2 cellular contexts compared by ENCODE assay signal in genomic region chr6:147660334-147661311, GRCh38.
A peak's percentile ranks its signal among the peaks of the same experiment; 100 is the strongest.
TF ChIP-seq lines count a peak whose summit lies in the region.

No MANE protein-coding gene starts in this region.

TF ChIP-seq in HepG2, 621 proteins besides CTCF, POLR2A, EP300 and RAD21 (continued from another document and continues in another):
- TF ChIP-seq DDIT3 (CRISPR knock-in tag; IDR thresholded peaks at IDR 0.05) (no peak), PTBP1 (IDR thresholded peaks at IDR 0.05; ENCODE audit: low read depth, low read length, poor library complexity, severe bottlenecking) (no peak), TARDBP (CRISPR knock-in tag; IDR thresholded peaks at IDR 0.05) (no peak), ZNF335 (CRISPR knock-in tag; IDR thresholded peaks at IDR 0.05) (no peak), ZSCAN20 (CRISPR knock-in tag; IDR thresholded peaks at IDR 0.05; ENCODE audit: borderline replicate concordance) (no peak), SIX4 (CRISPR knock-in tag; IDR thresholded peaks at IDR 0.05) (0 out of 2 replicates have a peak, but pooled peaks have one; percentile 40), TIGD3 (CRISPR knock-in tag; IDR thresholded peaks at IDR 0.05; ENCODE audit: borderline replicate concordance) (no peak), UBTF (CRISPR knock-in tag; IDR thresholded peaks at IDR 0.05) (no peak), SMARCE1 (IDR thresholded peaks at IDR 0.05; ENCODE audit: borderline replicate concordance) (no peak), ZNF441 (CRISPR knock-in tag; IDR thresholded peaks at IDR 0.05; ENCODE audit: borderline replicate concordance) (no peak), NFE2L2 (IDR thresholded peaks at IDR 0.05; ENCODE audit: low read length) (no peak), SOX5 (CRISPR knock-in tag; IDR thresholded peaks at IDR 0.05; ENCODE audit: borderline replicate concordance) (no peak), ZNF446 (CRISPR knock-in tag; IDR thresholded peaks at IDR 0.05) (no peak), ATF7 (IDR thresholded peaks at IDR 0.05) (no peak), ATF7 (CRISPR knock-in tag; IDR thresholded peaks at IDR 0.05) (no peak), POGZ (CRISPR knock-in tag; IDR thresholded peaks at IDR 0.05) (peak; percentile 81), MTF2 (CRISPR knock-in tag; IDR thresholded peaks at IDR 0.05; ENCODE audit: borderline replicate concordance) (no peak), ZNF121 (CRISPR knock-in tag; IDR thresholded peaks at IDR 0.05) (peak; percentile 39), THAP7 (CRISPR knock-in tag; IDR thresholded peaks at IDR 0.05) (no peak), SNAPC4 (CRISPR knock-in tag; IDR thresholded peaks at IDR 0.05) (no peak), KAT8 (CRISPR knock-in tag; IDR thresholded peaks at IDR 0.05) (peak; percentile 53)

TF ChIP-seq in K562, 482 proteins besides CTCF, POLR2A, EP300 and RAD21 (continued from another document and continues in another):
- TF ChIP-seq XRCC5 (IDR thresholded peaks at IDR 0.05; ENCODE audit: low read depth, low read length), result 0 out of 2 replicates have a peak, but pooled peaks have one; percentile 26
- no peak for TF ChIP-seq ZNF584 (CRISPR knock-in tag; IDR thresholded peaks at IDR 0.05; ENCODE audit: low read depth)
- peak; percentile 64 for TF ChIP-seq VEZF1 (CRISPR knock-in tag; IDR thresholded peaks at IDR 0.05)
- no peak for TF ChIP-seq IRF9 (tag; IDR thresholded peaks at IDR 0.05)
- no peak for TF ChIP-seq ZBTB8A (IDR thresholded peaks at IDR 0.05; ENCODE audit: partially characterized antibody)
- no peak for TF ChIP-seq FUS (optimal IDR thresholded peaks at IDR 0.05; ENCODE audit: low read depth, low read length)
- peak in 1 of 2 experiments; percentile 57; a peak in 2 of 3 replicates for TF ChIP-seq CBX3 (IDR thresholded peaks at IDR 0.05; ENCODE audit: borderline replicate concordance in 1 of 2, low read length in 2 of 2)
- no peak for TF ChIP-seq ZNF23 (CRISPR knock-in tag; IDR thresholded peaks at IDR 0.05)
- no peak for TF ChIP-seq MLLT1 (IDR thresholded peaks at IDR 0.05)
- TF ChIP-seq STAG1 (CRISPR knock-in tag; IDR thresholded peaks at IDR 0.05; ENCODE audit: borderline replicate concordance), result no peak
- TF ChIP-seq TAF1 (IDR thresholded peaks at IDR 0.05; ENCODE audit: control insufficient read depth, extremely low read depth, insufficient read depth, low read length, severe bottlenecking), result peak; percentile 95
- no peak for TF ChIP-seq BRD9 (IDR thresholded peaks at IDR 0.05; ENCODE audit: low read depth, partially characterized antibody)
- 0 out of 2 replicates have a peak, but pooled peaks have one; percentile 35 for TF ChIP-seq GATAD2B (IDR thresholded peaks at IDR 0.05; ENCODE audit: borderline replicate concordance)
- TF ChIP-seq SMARCC2 (IDR thresholded peaks at IDR 0.05; ENCODE audit: low read depth), result no peak
- TF ChIP-seq HOMEZ (CRISPR knock-in tag; IDR thresholded peaks at IDR 0.05), result no peak
- TF ChIP-seq NBN (IDR thresholded peaks at IDR 0.05; ENCODE audit: low read depth), result peak; percentile 52; the same call in 1 of the 2 replicates
- peak; percentile 72; the same call in 1 of the 2 replicates for TF ChIP-seq GTF2F1 (IDR thresholded peaks at IDR 0.05; ENCODE audit: low read depth, low read length)
- TF ChIP-seq HMG20B (CRISPR knock-in tag; IDR thresholded peaks at IDR 0.05), result no peak
- no peak for TF ChIP-seq E2F5 (CRISPR knock-in tag; IDR thresholded peaks at IDR 0.05)
- TF ChIP-seq PTBP1 (IDR thresholded peaks at IDR 0.05; ENCODE audit: low read depth, low read length), result no peak
- peak; percentile 74 for TF ChIP-seq MAFF (IDR thresholded peaks at IDR 0.05; ENCODE audit: low read length)
- TF ChIP-seq ZNF77 (CRISPR knock-in tag; IDR thresholded peaks at IDR 0.05), result no peak
- no peak for TF ChIP-seq MAFG (tag; conservative IDR thresholded peaks at IDR 0.05)
- TF ChIP-seq CCAR2 (IDR thresholded peaks at IDR 0.05; ENCODE audit: low read depth, low read length), result no peak
- no peak for TF ChIP-seq RBM39 (optimal IDR thresholded peaks at IDR 0.05; ENCODE audit: low read depth, low read length)
- TF ChIP-seq NCOR1 (IDR thresholded peaks at IDR 0.05), result peak; percentile 21; the same call in 1 of the 2 replicates
- TF ChIP-seq MGA (IDR thresholded peaks at IDR 0.05), result peak; percentile 79
- TF ChIP-seq RBM17 (IDR thresholded peaks at IDR 0.05; ENCODE audit: borderline replicate concordance, low read depth, low read length), result no peak
- TF ChIP-seq ZBTB7A (IDR thresholded peaks at IDR 0.05; ENCODE audit: borderline replicate concordance, control insufficient read depth, low read depth, low read length), result peak; percentile 73; the same call in 1 of the 2 replicates
- peak; percentile 54; the same call in 1 of the 2 replicates for TF ChIP-seq TOE1 (IDR thresholded peaks at IDR 0.05; ENCODE audit: borderline replicate concordance)
- no peak for TF ChIP-seq TOE1 (CRISPR knock-in tag; IDR thresholded peaks at IDR 0.05; ENCODE audit: borderline replicate concordance, low read depth)
- TF ChIP-seq MXD1 (CRISPR knock-in tag; IDR thresholded peaks at IDR 0.05; ENCODE audit: borderline replicate concordance, poor library complexity, severe bottlenecking), result no peak
- TF ChIP-seq USF1 (CRISPR knock-in tag; IDR thresholded peaks at IDR 0.05), result no peak
- TF ChIP-seq BDP1 (IDR thresholded peaks at IDR 0.05; ENCODE audit: insufficient read depth, insufficient read length), result no peak
